ENCODE assay signal across 1 cellular context in genomic region chr3:174775603-174776002, GRCh38.
TF ChIP-seq lines count a peak whose summit lies in the region.

No MANE protein-coding gene starts in this region.

TF ChIP-seq in H1, 55 proteins besides CTCF, POLR2A, EP300 and RAD21:
- no peak for TF ChIP-seq CHD2 (IDR thresholded peaks at IDR 0.05; ENCODE audit: low read length)
- TF ChIP-seq JUND (IDR thresholded peaks at IDR 0.05; ENCODE audit: low read length) = no peak
- no peak for TF ChIP-seq NRF1 (IDR thresholded peaks at IDR 0.05; ENCODE audit: low read depth, low read length)
- no peak for TF ChIP-seq ATF2 (IDR thresholded peaks at IDR 0.05; ENCODE audit: low read length)
- TF ChIP-seq SP1 (IDR thresholded peaks at IDR 0.05; ENCODE audit: low read depth, low read length) = no peak
- no peak for TF ChIP-seq MAFK (IDR thresholded peaks at IDR 0.05; ENCODE audit: low read depth, low read length)
- TF ChIP-seq CHD1 (IDR thresholded peaks at IDR 0.05; ENCODE audit: low read depth, low read length) = no peak
- TF ChIP-seq CHD7 (IDR thresholded peaks at IDR 0.05; ENCODE audit: insufficient replicate concordance, low read length) = no peak
- no peak for TF ChIP-seq SP2 (IDR thresholded peaks at IDR 0.05; ENCODE audit: low read length)
- no peak for TF ChIP-seq CBX5 (IDR thresholded peaks at IDR 0.05; ENCODE audit: low read depth, low read length)
- TF ChIP-seq MAX (IDR thresholded peaks at IDR 0.05) = no peak
- no peak for TF ChIP-seq CTBP2 (IDR thresholded peaks at IDR 0.05; ENCODE audit: borderline replicate concordance, insufficient read depth, insufficient read length, low read length)
- TF ChIP-seq SIRT6 (IDR thresholded peaks at IDR 0.05; ENCODE audit: low read length) = no peak
- TF ChIP-seq CREB1 (IDR thresholded peaks at IDR 0.05) = no peak
- no peak for TF ChIP-seq RXRA (IDR thresholded peaks at IDR 0.05; ENCODE audit: insufficient read depth, low read depth, low read length)
TF ChIP-seq in H1: peak in this region for 0.
